25 cellular contexts compared by ENCODE assay signal in genomic region chr7:69912141-69912540, GRCh38.
DNase-seq lines count a peak whose midpoint lies in the region; ATAC-seq, FAIRE-seq and TF ChIP-seq lines count a peak whose summit lies in the region.
"Had no signal": no experiment of that assay in that cellular context is flagged by ENCODE, and none has a peak within 500 bp of the region (broad histone marks: within the 10 kb centered on the region; RNA-seq: fewer than 3 reads in every experiment).

No MANE protein-coding gene starts in this region.

- no peak overlapping the region for H2BK5ac ChIP-seq in neuronal stem cell (ENCODE audit: low read length)

- no peaks in the 10 kb centered on the region for H3K27me3 Mint-ChIP-seq in stimulated activated memory B cell treated with anti-CD40 and anti-IgM and Interleukin-4, amounts not matched to agents 10 μg/mL and 1 μg/mL and 100 μg/mL, for 72 hours
- H3K27me3 Mint-ChIP-seq: CD4-positive, alpha-beta T cell had no signal

- POLR2A ChIA-PET in A549 (lab: Yijun Ruan, JAX): no interaction called here

- H3K9me3 Mint-ChIP-seq in stimulated activated memory B cell treated with anti-CD40 and anti-IgM and Interleukin-4, amounts not matched to agents 10 μg/mL and 1 μg/mL and 100 μg/mL, for 72 hours: peaks cover 2% of the 10 kb centered on the region

- no peak for TF ChIP-seq EP300 in A549 (IDR thresholded peaks at IDR 0.05)

- no peak overlapping the region for H3K18ac ChIP-seq in neuronal stem cell (ENCODE audit: low read length)

- H3K9me3 ChIP-seq in A549 (no peaks in the 10 kb centered on the region), MG63 (no peaks in the 10 kb centered on the region), neuronal stem cell (replicated peaks in 1 of 2; ENCODE audit: control insufficient read depth in 2 of 2, insufficient read depth in 1 of 2, low read depth in 1 of 2, low read length in 2 of 2) (peaks cover 5 to 16% of the 10 kb centered on the region in 2 donors), kidney (ENCODE audit: control insufficient read depth in 1 of 2, low read length in 2 of 2) (peaks cover 0 to 5% of the 10 kb centered on the region in 2 donors)
- H3K9me3 ChIP-seq: BE2C had no signal

- H3K9ac ChIP-seq in neuronal stem cell (ENCODE audit: low read depth, low read length, poor library complexity) (no peak overlapping the region), kidney (ENCODE audit: low read length in 2 of 2) (no peak overlapping the region)
- H3K9ac ChIP-seq: BLaER1 treated with 17β-estradiol and CSF1 and Interleukin-3, amounts not matched to agents 10 nM and 100 nM had no signal

- peak overlapping the region; percentile 98 for H4K8ac ChIP-seq in neuronal stem cell (ENCODE audit: low read depth, low read length)

- no peak overlapping the region for H3K23ac ChIP-seq in neuronal stem cell (ENCODE audit: low read depth, low read length, poor library complexity)

- peaks cover 3% of the 10 kb centered on the region for H3K79me1 ChIP-seq in neuronal stem cell (ENCODE audit: low read depth, low read length)

- H4K91ac ChIP-seq in neuronal stem cell (ENCODE audit: low read depth, low read length, poor library complexity): no peak overlapping the region

- H3K36me3 ChIP-seq in MG63 (no peaks in the 10 kb centered on the region), neuronal stem cell (replicated peaks in 1 of 2; ENCODE audit: control insufficient read depth in 2 of 2, insufficient read depth in 2 of 2, low read length in 2 of 2) (no peaks in the 10 kb centered on the region), kidney (ENCODE audit: control insufficient read depth in 1 of 2, insufficient read depth in 2 of 2, low read length in 2 of 2) (no peaks in the 10 kb centered on the region)
- H3K36me3 ChIP-seq: BE2C had no signal

- H3K4me2 ChIP-seq in A549 (peak overlapping the region; percentile 32; the same call in 2 of the 3 replicates), neuronal stem cell (ENCODE audit: insufficient read depth, low read length, poor library complexity, severe bottlenecking) (no peak overlapping the region)
- H3K4me2 ChIP-seq: BLaER1 treated with 17β-estradiol and CSF1 and Interleukin-3, amounts not matched to agents 10 nM and 100 nM had no signal

- DNase-seq in A549 (ENCODE audit: low read depth in 1 of 2, low spot score in 1 of 2) (no peak), MG63 (peak; percentile 21), neuronal stem cell (ENCODE audit: low spot score) (no peak), kidney (no peak)
- no peak for DNase-seq in effector CD8-positive, alpha-beta T cell (lab: John Stamatoyannopoulos, UW)
- DNase-seq: ACHN; AML-193; BE2C; Calu3; CD4-positive, alpha-beta T cell; COR-L47; DMS53; DMS79 treated with DMSO at 0.1 percent for 48 hours; GF-D8; GOT3; HCEC 1CT had no signal

- intact Hi-C loops in kidney (cut with DNase I): no loop called here

- 81% methylated on average over 3 of the region's 6 CpGs for WGBS in A549 (ENCODE audit: missing lambda C conversion rate)
- WGBS in neuronal stem cell (ENCODE audit: extremely low coverage in 2 of 2, insufficient read length in 2 of 2, insufficient replicate concordance in 1 of 2), 2 donors: no CpG with 5 or more reads among the region's 6 CpGs

- H3K27ac ChIP-seq in A549: peak overlapping the region in 1 of 2 experiments; percentile 38; a peak in 1 of 6 replicates
- H3K27ac ChIP-seq in neuronal stem cell (replicated peaks; ENCODE audit: low read length): no peak overlapping the region
- H3K27ac ChIP-seq in kidney (ENCODE audit: low read depth in 2 of 2, low read length in 2 of 2): no peak overlapping the region
- H3K27ac ChIP-seq: 22Rv1; BLaER1 treated with 17β-estradiol and CSF1 and Interleukin-3, amounts not matched to agents 10 nM and 100 nM had no signal

- ATAC-seq in A549 (no peak; a peak in 1 of 6 replicates), HG03457 (IDR thresholded peaks at IDR 0.05; ENCODE audit: unreplicated experiment) (no peak)
- no peak for ATAC-seq in stimulated activated memory B cell treated with anti-CD40 and anti-IgM and Interleukin-4, amounts not matched to agents 10 μg/mL and 1 μg/mL and 100 μg/mL, for 72 hours

- peak overlapping the region; percentile 5 for H3K27ac Mint-ChIP-seq in stimulated activated memory B cell treated with anti-CD40 and anti-IgM and Interleukin-4, amounts not matched to agents 10 μg/mL and 1 μg/mL and 100 μg/mL, for 72 hours
- H3K27ac Mint-ChIP-seq: CD4-positive, alpha-beta T cell had no signal

- peaks cover 11% of the 10 kb centered on the region for H3K36me3 Mint-ChIP-seq in stimulated activated memory B cell treated with anti-CD40 and anti-IgM and Interleukin-4, amounts not matched to agents 10 μg/mL and 1 μg/mL and 100 μg/mL, for 72 hours
- H3K36me3 Mint-ChIP-seq: CD14-positive monocyte had no signal

- CTCF ChIA-PET in A549 (lab: Yijun Ruan, JAX): interaction anchor here (0.5 kb wide), 1 partner anchor 65 kb away, joined by 3 read pairs; no protein-coding TSS in a partner anchor

- no peak for TF ChIP-seq CTCF in A549 (IDR thresholded peaks at IDR 0.05)
- no peak for TF ChIP-seq CTCF in kidney (IDR thresholded peaks at IDR 0.05; ENCODE audit: borderline replicate concordance, extremely low read depth, insufficient read depth)

- peaks cover 11% of the 10 kb centered on the region; the same call in 2 of the 3 replicates for H3K4me1 ChIP-seq in A549
- peaks cover 0 to 2% of the 10 kb centered on the region in 2 donors for H3K4me1 ChIP-seq in neuronal stem cell (ENCODE audit: control insufficient read depth in 2 of 2, insufficient read depth in 1 of 2, low read depth in 1 of 2, low read length in 2 of 2)
- H3K4me1 ChIP-seq in kidney (ENCODE audit: control insufficient read depth in 1 of 2, insufficient read depth in 1 of 2, low read depth in 1 of 2, low read length in 2 of 2): no peaks in the 10 kb centered on the region
- H3K4me1 ChIP-seq: BE2C had no signal

- H2BK15ac ChIP-seq in neuronal stem cell (ENCODE audit: low read length): no peak overlapping the region

- H3K27me3 ChIP-seq in MG63 (no peaks in the 10 kb centered on the region), neuronal stem cell (ENCODE audit: control insufficient read depth in 3 of 3, insufficient read depth in 3 of 3, low read depth in 1 of 3, low read length in 3 of 3) (no peaks in the 10 kb centered on the region)
- H3K27me3 ChIP-seq: BE2C; BLaER1 treated with 17β-estradiol and CSF1 and Interleukin-3, amounts not matched to agents 10 nM and 100 nM had no signal

- no peak for FAIRE-seq in A549 (lab: Jason Lieb, UNC)
- no peak for FAIRE-seq in kidney (lab: Jason Lieb, UNC)
- FAIRE-seq: A204.1, GM12891, GM18507, H54 had no signal

- no peak overlapping the region for H2AFZ ChIP-seq in neuronal stem cell (ENCODE audit: low read length)

- TF ChIP-seq RAD21 in A549 (conservative IDR thresholded peaks at IDR 0.05 in 1 of 2, IDR thresholded peaks at IDR 0.05 in 1 of 2): no peak

- no peak overlapping the region for H2AK5ac ChIP-seq in neuronal stem cell (ENCODE audit: low read depth, low read length)

- peak overlapping the region; percentile 87 for H3K14ac ChIP-seq in neuronal stem cell (ENCODE audit: low read length)

- H3K4me1 Mint-ChIP-seq in stimulated activated memory B cell treated with anti-CD40 and anti-IgM and Interleukin-4, amounts not matched to agents 10 μg/mL and 1 μg/mL and 100 μg/mL, for 72 hours: peaks cover 31% of the 10 kb centered on the region
- H3K4me1 Mint-ChIP-seq: CD14-positive monocyte had no signal

- H3K4ac ChIP-seq in neuronal stem cell (ENCODE audit: low read length): no peak overlapping the region

- H3K4me3 Mint-ChIP-seq in stimulated activated memory B cell treated with anti-CD40 and anti-IgM and Interleukin-4, amounts not matched to agents 10 μg/mL and 1 μg/mL and 100 μg/mL, for 72 hours: no peak overlapping the region
- H3K4me3 Mint-ChIP-seq: CD14-positive monocyte; CD4-positive, alpha-beta T cell had no signal

- no peak for TF ChIP-seq POLR2A in A549 (IDR thresholded peaks at IDR 0.05; ENCODE audit: low read length)

- no peak overlapping the region for H2BK12ac ChIP-seq in neuronal stem cell (ENCODE audit: low read length)

- H3K4me3 ChIP-seq in A549 (no peak overlapping the region), MG63 (no peak overlapping the region), neuronal stem cell (ENCODE audit: low read length in 2 of 2) (peak overlapping the region in 1 of 2 donors; percentile 49), kidney (ENCODE audit: low read length in 2 of 2) (no peak overlapping the region)

- H2BK120ac ChIP-seq in neuronal stem cell (ENCODE audit: low read depth, low read length): no peak overlapping the region

TF ChIP-seq in A549, 52 proteins besides CTCF, POLR2A, EP300 and RAD21 (continues in another document):
- TF ChIP-seq RFX5 (IDR thresholded peaks at IDR 0.05) (no peak), MAZ (IDR thresholded peaks at IDR 0.05; ENCODE audit: borderline replicate concordance, low read depth, low read length) (no peak), EHMT2 (IDR thresholded peaks at IDR 0.05; ENCODE audit: low read depth) (no peak), GATA3 (IDR thresholded peaks at IDR 0.05; ENCODE audit: borderline replicate concordance) (no peak), RCOR1 (IDR thresholded peaks at IDR 0.05; ENCODE audit: low read depth, low read length) (no peak), HMGXB4 (CRISPR knock-in tag; IDR thresholded peaks at IDR 0.05; ENCODE audit: borderline replicate concordance) (no peak), CHD2 (IDR thresholded peaks at IDR 0.05; ENCODE audit: low read length, partially characterized antibody) (no peak), CEBPB (IDR thresholded peaks at IDR 0.05) (no peak), NFE2L2 (conservative IDR thresholded peaks at IDR 0.05; ENCODE audit: low read length) (no peak), EHF (CRISPR knock-in tag; IDR thresholded peaks at IDR 0.05) (no peak), BHLHE40 (IDR thresholded peaks at IDR 0.05; ENCODE audit: low read depth, low read length) (no peak), ZC3H11A (IDR thresholded peaks at IDR 0.05) (no peak), NPAS2 (CRISPR knock-in tag; IDR thresholded peaks at IDR 0.05; ENCODE audit: borderline replicate concordance) (no peak)
